Comparison of ENCODE assay signal across 18 cellular contexts in genomic region chr7:45122975-45123860, GRCh38. TPM values are rescaled to one million over a fixed set of nuclear protein-coding genes. Genes with fewer than 3 reads are reported as not detected.
DNase-seq lines count a peak whose midpoint lies in the region; ATAC-seq lines count a peak whose summit lies in the region.
"Had no signal": no experiment of that assay in that cellular context is flagged by ENCODE, and none has a peak within 500 bp of the region (broad histone marks: within the 10 kb centered on the region; RNA-seq: fewer than 3 reads in every experiment).

No MANE protein-coding gene starts in this region.

- peak overlapping the region; percentile 90 for H3K27ac Mint-ChIP-seq in activated naive CD4-positive, alpha-beta T cell treated with anti-CD3 and anti-CD28 coated beads, Interleukin-2, amount 50 U/mL, for 24 hours
- H3K27ac Mint-ChIP-seq in central memory CD8-positive, alpha-beta T cell (ENCODE audit: low read depth), result peak overlapping the region; percentile 76
- H3K27ac Mint-ChIP-seq in stimulated activated effector memory CD8-positive, alpha-beta T cell treated with anti-CD3 and anti-CD28 coated beads, Interleukin-12 subunit alpha, Interleukin-12 subunit beta, amount 100 ng/mL, for 72 hours, result peak overlapping the region; percentile 95
- H3K27ac Mint-ChIP-seq: stimulated activated naive B cell treated with anti-CD40 and anti-IgM and Interleukin-4, amounts not matched to agents 10 μg/mL and 1 μg/mL and 100 μg/mL, for 72 hours had no signal

- H3K9me2 ChIP-seq in GM23248 (ENCODE audit: insufficient read depth), result no peaks in the 10 kb centered on the region

- no peaks in the 10 kb centered on the region for H3F3A ChIP-seq in GM23248 (ENCODE audit: insufficient read depth)

- H3K27me3 Mint-ChIP-seq in activated naive CD4-positive, alpha-beta T cell treated with anti-CD3 and anti-CD28 coated beads, Interleukin-2, amount 50 U/mL, for 24 hours, result no peaks in the 10 kb centered on the region
- H3K27me3 Mint-ChIP-seq in central memory CD8-positive, alpha-beta T cell, result no peaks in the 10 kb centered on the region

- peaks cover 15% of the 10 kb centered on the region for H3K4me1 Mint-ChIP-seq in activated naive CD4-positive, alpha-beta T cell treated with anti-CD3 and anti-CD28 coated beads, Interleukin-2, amount 50 U/mL, for 24 hours
- H3K4me1 Mint-ChIP-seq in central memory CD8-positive, alpha-beta T cell, result peaks cover 14% of the 10 kb centered on the region
- peaks cover 30% of the 10 kb centered on the region for H3K4me1 Mint-ChIP-seq in stimulated activated effector memory CD8-positive, alpha-beta T cell treated with anti-CD3 and anti-CD28 coated beads, Interleukin-12 subunit alpha, Interleukin-12 subunit beta, amount 100 ng/mL, for 72 hours

- H3K9ac ChIP-seq in NT2/D1 (ENCODE audit: insufficient read length, low read depth) (peak overlapping the region; percentile 45), GM23248 (no peak overlapping the region)

- no peaks in the 10 kb centered on the region for H3K79me2 ChIP-seq in GM23248 (ENCODE audit: insufficient read depth)

- H3K4me3 ChIP-seq in NT2/D1 (ENCODE audit: insufficient read length, low read depth), result no peak overlapping the region
- no peak overlapping the region for H3K4me3 ChIP-seq in GM23248
- H3K4me3 ChIP-seq: adrenal gland had no signal

- no peaks in the 10 kb centered on the region for H4K20me1 ChIP-seq in GM23248 (ENCODE audit: insufficient read depth)

- ATAC-seq in central memory CD8-positive, alpha-beta T cell (replicated peaks; ENCODE audit: extremely low read depth, poor library complexity, severe bottlenecking), result no peak
- ATAC-seq in stimulated activated effector memory CD8-positive, alpha-beta T cell treated with anti-CD3 and anti-CD28 coated beads, Interleukin-12 subunit alpha, Interleukin-12 subunit beta, amount 100 ng/mL, for 72 hours, result peak; percentile 49
- ATAC-seq: stimulated activated naive B cell treated with anti-CD40 and anti-IgM and Interleukin-4, amounts not matched to agents 10 μg/mL and 1 μg/mL and 100 μg/mL, for 72 hours had no signal

- in situ Hi-C loops in GM23248 (cut with MboI), result loop anchor here (25.0 kb wide), 1 partner anchor 536 kb away; the partner anchor contains the start of gene TMED4

- H3K36me3 Mint-ChIP-seq in activated naive CD4-positive, alpha-beta T cell treated with anti-CD3 and anti-CD28 coated beads, Interleukin-2, amount 50 U/mL, for 24 hours, result no peaks in the 10 kb centered on the region
- H3K36me3 Mint-ChIP-seq in central memory CD8-positive, alpha-beta T cell (ENCODE audit: insufficient read depth), result peaks cover 3% of the 10 kb centered on the region
- no peaks in the 10 kb centered on the region for H3K36me3 Mint-ChIP-seq in stimulated activated effector memory CD8-positive, alpha-beta T cell treated with anti-CD3 and anti-CD28 coated beads, Interleukin-12 subunit alpha, Interleukin-12 subunit beta, amount 100 ng/mL, for 72 hours
- H3K36me3 Mint-ChIP-seq: stimulated activated naive B cell treated with anti-CD40 and anti-IgM and Interleukin-4, amounts not matched to agents 10 μg/mL and 1 μg/mL and 100 μg/mL, for 72 hours had no signal

- no peaks in the 10 kb centered on the region for H3K9me3 ChIP-seq in NT2/D1 (ENCODE audit: insufficient read depth, low read length)
- H3K9me3 ChIP-seq in GM23248 (ENCODE audit: low read depth), result no peaks in the 10 kb centered on the region
- H3K9me3 ChIP-seq: adrenal gland had no signal

- no peak overlapping the region for H3K27ac ChIP-seq in GM23248
- H3K27ac ChIP-seq: adrenal gland, epithelial cell of prostate had no signal

- H3K36me3 ChIP-seq in NT2/D1 (ENCODE audit: insufficient read depth, insufficient read length, low read length) (no peaks in the 10 kb centered on the region), GM23248 (ENCODE audit: low read depth) (no peaks in the 10 kb centered on the region)
- H3K36me3 ChIP-seq: adrenal gland had no signal

- peak overlapping the region; percentile 19 for H3K4me3 Mint-ChIP-seq in activated naive CD4-positive, alpha-beta T cell treated with anti-CD3 and anti-CD28 coated beads, Interleukin-2, amount 50 U/mL, for 24 hours
- peak overlapping the region; percentile 60 for H3K4me3 Mint-ChIP-seq in central memory CD8-positive, alpha-beta T cell
- peak overlapping the region; percentile 33 for H3K4me3 Mint-ChIP-seq in stimulated activated effector memory CD8-positive, alpha-beta T cell treated with anti-CD3 and anti-CD28 coated beads, Interleukin-12 subunit alpha, Interleukin-12 subunit beta, amount 100 ng/mL, for 72 hours
- H3K4me3 Mint-ChIP-seq: stimulated activated naive B cell treated with anti-CD40 and anti-IgM and Interleukin-4, amounts not matched to agents 10 μg/mL and 1 μg/mL and 100 μg/mL, for 72 hours had no signal

- H3K27me3 ChIP-seq in NT2/D1 (ENCODE audit: insufficient read depth, insufficient read length) (no peaks in the 10 kb centered on the region), GM23248 (replicated peaks; ENCODE audit: insufficient read depth) (no peaks in the 10 kb centered on the region)
- H3K27me3 ChIP-seq: adrenal gland had no signal

- H3K4me2 ChIP-seq in GM23248 (ENCODE audit: unreplicated experiment), result no peak overlapping the region

- H3K4me1 ChIP-seq in NT2/D1 (ENCODE audit: insufficient read depth, insufficient read length), result peaks cover 29% of the 10 kb centered on the region
- no peaks in the 10 kb centered on the region for H3K4me1 ChIP-seq in GM23248 (ENCODE audit: insufficient read depth)
- H3K4me1 ChIP-seq: adrenal gland had no signal

- 76 to 79% methylated on average over 16 of the region's 16 CpGs for WGBS in GM23248 (ENCODE audit: low coverage in 1 of 2, low lambda C conversion rate in 2 of 2, missing lambda C conversion rate in 2 of 2), 2 experiments

- no peaks in the 10 kb centered on the region for H3K9me3 Mint-ChIP-seq in activated naive CD4-positive, alpha-beta T cell treated with anti-CD3 and anti-CD28 coated beads, Interleukin-2, amount 50 U/mL, for 24 hours
- no peaks in the 10 kb centered on the region for H3K9me3 Mint-ChIP-seq in central memory CD8-positive, alpha-beta T cell
- no peaks in the 10 kb centered on the region for H3K9me3 Mint-ChIP-seq in stimulated activated effector memory CD8-positive, alpha-beta T cell treated with anti-CD3 and anti-CD28 coated beads, Interleukin-12 subunit alpha, Interleukin-12 subunit beta, amount 100 ng/mL, for 72 hours
- H3K9me3 Mint-ChIP-seq: stimulated activated naive B cell treated with anti-CD40 and anti-IgM and Interleukin-4, amounts not matched to agents 10 μg/mL and 1 μg/mL and 100 μg/mL, for 72 hours had no signal

- DNase-seq in activated naive CD4-positive, alpha-beta T cell treated with Interleukin-2 at 50 U/mL for 16 hours, result no peak
- no peak for DNase-seq in NT2/D1 (ENCODE audit: low read depth, low spot score)
- no peak for DNase-seq in central memory CD8-positive, alpha-beta T cell (ENCODE audit: low spot score in 2 of 2)
- DNase-seq in stimulated activated effector memory CD8-positive, alpha-beta T cell treated with anti-CD3 and anti-CD28 coated beads, Interleukin-12 subunit alpha, Interleukin-12 subunit beta, amount 100 ng/mL, for 72 hours (ENCODE audit: low spot score in 2 of 2), result no peak
- DNase-seq in NCI-H187 treated with DMSO at 0.1 percent for 48 hours (lab: John Stamatoyannopoulos, UW), result no peak
- no peak for DNase-seq in NCI-H524 (lab: John Stamatoyannopoulos, UW)
- DNase-seq in GM23248, result no peak
- DNase-seq: activated CD4-positive, alpha-beta T cell treated with anti-CD3 and anti-CD28 coated beads for 48 hours; adrenal gland; DMS 273 treated with DMSO at 0.1 percent for 48 hours; midbrain; NCI-H2029; NCI-H526 treated with DMSO at 0.1 percent for 48 hours; stimulated activated naive B cell treated with anti-CD40 and anti-IgM and Interleukin-4, amounts not matched to agents 10 μg/mL and 1 μg/mL and 100 μg/mL, for 72 hours; T1000 had no signal

- H2AFZ ChIP-seq in GM23248, result no peak overlapping the region

RNA-seq across cellular contexts. Expression of gene TBRG4, which starts 11.7 kb away (rescaled TPM):
- total RNA-seq in GM23248 (2014; rRNA removed; shearing (Covaris generic)), result 60.4 and 62.7 TPM in 2 replicates
- polyA plus RNA-seq in GM23248 (2016; fragmentation: Nextera tagmentation; extraction: Ambion mirVana), result 55.8 and 58.4 TPM in 2 replicates

RNA-seq across cellular contexts. Expression of gene RAMP3, which starts 34.4 kb away (rescaled TPM):
- total RNA-seq in GM23248 (2014; rRNA removed; shearing (Covaris generic)), result not detected in 2 replicates
- polyA plus RNA-seq in GM23248 (2016; fragmentation: Nextera tagmentation; extraction: Ambion mirVana), result not detected in 2 replicates
- total RNA-seq: osteocyte had no signal

RNA-seq across cellular contexts. Expression of gene NACAD, which starts 34.4 kb away (rescaled TPM):
- 1.0 and 2.9 TPM in 2 replicates for total RNA-seq in GM23248 (2014; rRNA removed; shearing (Covaris generic))
- polyA plus RNA-seq in GM23248 (2016; fragmentation: Nextera tagmentation; extraction: Ambion mirVana), result 0.93 and 1.2 TPM in 2 replicates
